In the genomic region with DNA sequence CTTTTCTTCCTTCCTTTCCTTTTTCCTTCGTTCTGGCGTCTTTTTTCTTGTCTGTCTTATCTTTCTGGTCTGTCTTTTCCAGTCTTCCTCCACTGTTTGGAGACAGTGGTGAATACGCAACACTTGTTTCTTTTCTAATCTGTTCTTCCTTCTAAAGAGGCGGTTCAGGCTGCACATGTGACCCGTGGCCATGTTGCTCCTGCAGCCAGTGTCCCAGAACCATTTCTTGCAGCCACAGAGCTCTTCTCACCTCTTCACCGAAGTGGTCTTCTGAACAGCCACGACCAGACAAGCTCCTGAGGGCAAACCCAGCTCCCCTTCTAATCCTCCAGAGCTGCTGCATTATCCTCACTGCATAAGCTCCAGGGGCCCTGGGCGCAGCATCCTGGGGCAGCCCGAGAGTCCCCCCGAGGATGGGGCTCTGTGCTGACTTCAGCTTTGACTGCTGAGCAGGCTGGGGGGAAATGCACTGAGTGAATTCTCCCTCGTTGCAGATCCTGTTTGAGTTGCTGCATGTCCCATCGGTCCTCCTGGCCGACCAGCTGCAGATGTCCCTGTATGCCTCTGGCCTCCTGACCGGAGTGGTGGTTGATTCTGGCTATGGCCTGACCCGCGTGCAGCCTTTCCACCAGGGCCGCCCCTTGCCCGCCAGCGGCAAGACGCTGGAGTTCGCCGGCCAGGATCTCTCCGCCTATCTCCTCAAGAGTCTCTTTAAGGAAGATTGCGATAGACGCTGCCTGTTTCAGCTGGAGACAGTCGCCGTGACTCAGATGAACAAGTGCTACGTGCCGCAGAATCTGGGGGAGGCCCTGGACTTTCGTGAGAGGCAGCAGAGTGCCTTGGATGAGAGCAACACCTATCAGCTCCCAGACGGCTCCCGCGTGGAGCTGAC, we compare ENCODE assay signal across 1 cellular context.
TF ChIP-seq lines count a peak whose summit lies in the region.

No MANE protein-coding gene starts in this region.

TF ChIP-seq in IMR-90, 13 proteins besides CTCF, POLR2A, EP300 and RAD21 (continued from another document):
- TF ChIP-seq, protein P1, sequence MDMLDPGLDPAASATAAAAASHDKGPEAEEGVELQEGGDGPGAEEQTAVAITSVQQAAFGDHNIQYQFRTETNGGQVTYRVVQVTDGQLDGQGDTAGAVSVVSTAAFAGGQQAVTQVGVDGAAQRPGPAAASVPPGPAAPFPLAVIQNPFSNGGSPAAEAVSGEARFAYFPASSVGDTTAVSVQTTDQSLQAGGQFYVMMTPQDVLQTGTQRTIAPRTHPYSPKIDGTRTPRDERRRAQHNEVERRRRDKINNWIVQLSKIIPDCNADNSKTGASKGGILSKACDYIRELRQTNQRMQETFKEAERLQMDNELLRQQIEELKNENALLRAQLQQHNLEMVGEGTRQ (IDR thresholded peaks at IDR 0.05; ENCODE audit: low read depth, low read length) = no peak
- TF ChIP-seq FOS (IDR thresholded peaks at IDR 0.05; ENCODE audit: low read depth, low read length) (no peak), MAZ (IDR thresholded peaks at IDR 0.05; ENCODE audit: borderline replicate concordance, low read depth, low read length) (no peak), MXI1 (IDR thresholded peaks at IDR 0.05; ENCODE audit: borderline replicate concordance, low read depth, low read length) (no peak), RFX5 (IDR thresholded peaks at IDR 0.05; ENCODE audit: low read depth, low read length) (no peak)
TF ChIP-seq in IMR-90: peak in this region for 0.
